Comparison of ENCODE assay signal across 8 cellular contexts in the genomic region with DNA sequence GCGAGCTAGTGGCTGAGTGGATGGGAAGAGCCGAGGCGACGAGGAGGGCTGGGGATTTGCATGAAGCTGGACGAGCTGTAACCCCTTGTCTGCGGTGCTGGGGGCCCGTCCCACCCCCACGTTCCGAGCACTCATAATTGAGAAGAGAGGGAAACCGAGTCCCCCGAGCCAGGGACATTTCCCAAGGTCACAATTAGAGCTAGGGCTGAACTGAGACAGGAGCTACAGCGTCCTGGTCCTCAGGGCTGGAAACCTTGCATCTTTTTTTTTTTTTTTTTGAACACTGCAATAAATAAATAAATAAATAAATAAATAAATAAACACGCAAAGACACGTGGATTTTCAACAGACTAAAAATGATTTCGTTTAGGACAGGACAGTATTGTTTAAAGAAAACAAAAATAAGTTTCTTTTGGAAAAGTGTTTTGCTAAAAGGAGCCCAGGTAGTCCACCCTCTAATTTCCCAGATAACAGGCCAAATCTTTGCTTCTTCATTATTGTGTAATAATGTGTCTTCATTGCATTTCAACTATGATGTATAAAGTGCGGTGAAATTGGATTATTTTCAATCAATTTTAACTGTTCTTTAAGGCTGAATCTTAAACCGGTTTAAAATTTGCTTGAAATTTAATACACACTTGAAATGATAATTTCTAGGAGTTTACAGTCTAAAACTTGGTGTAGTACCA.
A peak's percentile ranks its signal among the peaks of the same experiment; 100 is the strongest.
DNase-seq lines count a peak whose midpoint lies in the region; ATAC-seq and TF ChIP-seq lines count a peak whose summit lies in the region.

No MANE protein-coding gene starts in this region.

- H3K36me3 ChIP-seq in DND-41 (ENCODE audit: insufficient read depth, low read length): no peaks in the 10 kb centered on the region
- H3K36me3 ChIP-seq in MM.1S (replicated peaks; ENCODE audit: insufficient read depth, low read length): no peaks in the 10 kb centered on the region
- H3K36me3 ChIP-seq in muscle layer of duodenum (ENCODE audit: control insufficient read depth in 1 of 2, insufficient read depth in 2 of 2, low read length in 2 of 2): no peaks in the 10 kb centered on the region

- no peaks in the 10 kb centered on the region for H4K20me1 ChIP-seq in DND-41 (ENCODE audit: insufficient read depth, low read length)
- no peaks in the 10 kb centered on the region for H4K20me1 ChIP-seq in MM.1S (ENCODE audit: insufficient read depth, low read length)

- H3K9me3 ChIP-seq in DND-41 (ENCODE audit: insufficient read depth, low read length, severe bottlenecking) (no peaks in the 10 kb centered on the region), MM.1S (replicated peaks; ENCODE audit: insufficient read depth, low read length) (no peaks in the 10 kb centered on the region), muscle layer of duodenum (ENCODE audit: control insufficient read depth in 1 of 2, low read length in 2 of 2) (no peaks in the 10 kb centered on the region)

- no peak for TF ChIP-seq CTCF in DND-41 (IDR thresholded peaks at IDR 0.05; ENCODE audit: borderline replicate concordance, extremely low read depth, low read length, poor library complexity, severe bottlenecking)
- TF ChIP-seq CTCF in MM.1S (IDR thresholded peaks at IDR 0.05; ENCODE audit: low read length): no peak

- DNase-seq in DND-41 (peak; percentile 36), MM.1S (peak; percentile 6), NCI-H69 (lab: John Stamatoyannopoulos, UW) (no peak), NCI-H1417 treated with DMSO at 0.1 percent for 48 hours (lab: John Stamatoyannopoulos, UW) (no peak), activated gamma-delta T cell treated with Interleukin-2 at 50 U/mL for 16 hours (no peak)

- H3K27me3 ChIP-seq in DND-41 (ENCODE audit: insufficient read depth, low read length, poor library complexity): no peaks in the 10 kb centered on the region
- no peaks in the 10 kb centered on the region for H3K27me3 ChIP-seq in MM.1S (replicated peaks; ENCODE audit: insufficient read depth, low read length)
- H3K27me3 ChIP-seq in muscle layer of duodenum (ENCODE audit: low read depth, low read length): no peaks in the 10 kb centered on the region

- no peaks in the 10 kb centered on the region for H3K79me2 ChIP-seq in DND-41 (ENCODE audit: insufficient read depth, low read length)
- H3K79me2 ChIP-seq in MM.1S (ENCODE audit: low read length): no peaks in the 10 kb centered on the region

- H3K4me1 ChIP-seq in DND-41 (ENCODE audit: insufficient read depth, low read length): peaks cover 19% of the 10 kb centered on the region
- H3K4me1 ChIP-seq in MM.1S (ENCODE audit: low read length): peaks cover 5% of the 10 kb centered on the region; the same call in 1 of the 2 replicates
- peaks cover 0 to 5% of the 10 kb centered on the region in 2 donors for H3K4me1 ChIP-seq in muscle layer of duodenum (ENCODE audit: control insufficient read depth in 1 of 2, insufficient read depth in 2 of 2, low read length in 2 of 2)

- H3K4me3 ChIP-seq in DND-41 (ENCODE audit: low read depth in 1 of 2, low read length in 2 of 2): peak overlapping the region; percentile 38 to 69
- H3K4me3 ChIP-seq in MM.1S (ENCODE audit: low read length): peak overlapping the region; percentile 88
- H3K4me3 ChIP-seq in muscle layer of duodenum (ENCODE audit: low read depth in 1 of 2, low read length in 2 of 2): peak overlapping the region; percentile 97 to 99

- no peaks in the 10 kb centered on the region for H3K9me2 ChIP-seq in MM.1S (replicated peaks; ENCODE audit: insufficient read depth, low read length)

- H2AFZ ChIP-seq in DND-41 (ENCODE audit: low read depth, low read length) (peak overlapping the region; percentile 91), MM.1S (ENCODE audit: low read length) (peak overlapping the region; percentile 100)

- H3K9ac ChIP-seq in DND-41 (ENCODE audit: low read depth, low read length) (peak overlapping the region; percentile 68), MM.1S (ENCODE audit: low read length) (peak overlapping the region; percentile 82; the same call in 1 of the 2 replicates)

- no peak for ATAC-seq in DND-41 (ENCODE audit: insufficient read depth, low read depth)
- ATAC-seq in GM21723 (IDR thresholded peaks at IDR 0.05; ENCODE audit: unreplicated experiment): no peak

- H3K27ac ChIP-seq in DND-41 (ENCODE audit: low read length): peak overlapping the region; percentile 65
- peak overlapping the region; percentile 70; the same call in 1 of the 2 replicates for H3K27ac ChIP-seq in MM.1S (ENCODE audit: low read length)
- peak overlapping the region; percentile 91 for H3K27ac ChIP-seq in cingulate gyrus (ENCODE audit: low read depth, low read length)
- H3K27ac ChIP-seq in muscle layer of duodenum (ENCODE audit: low read length): no peak overlapping the region

- H3F3A ChIP-seq in MM.1S (ENCODE audit: insufficient read depth, low read length): peaks cover 8% of the 10 kb centered on the region; the same call in 1 of the 2 replicates

- H3K4me2 ChIP-seq in DND-41 (ENCODE audit: insufficient read depth, low read length) (peak overlapping the region; percentile 79), MM.1S (ENCODE audit: low read depth, low read length) (peak overlapping the region; percentile 84)

Comparison
In these comparisons a context has a peak if more than half of its experiments do, and no peak if none do; other contexts are left out.
1. DNase-seq: peak in DND-41 (single experiment) and MM.1S (single experiment); none in NCI-H69 (single experiment), NCI-H1417 treated with DMSO at 0.1 percent for 48 hours (single experiment) and activated gamma-delta T cell treated with Interleukin-2 at 50 U/mL for 16 hours (single experiment).
2. Peak in every context shown above with its lines, with median percentiles within 50 percentile points of each other: H3K4me3 ChIP-seq.